Comparison of ENCODE assay signal across 18 cellular contexts in genomic region chr9:113425072-113425471, GRCh38. TPM values are rescaled to one million over a fixed set of nuclear protein-coding genes. Genes with fewer than 3 reads are reported as not detected.
"Had no signal": no experiment of that assay in that cellular context is flagged by ENCODE, and none has a peak within 500 bp of the region (broad histone marks: within the 10 kb centered on the region; RNA-seq: fewer than 3 reads in every experiment).

No MANE protein-coding gene starts in this region.

- H3K27ac ChIP-seq: breast epithelium, dorsolateral prefrontal cortex, parathyroid adenoma, transverse colon had no signal

- H3K36me3 ChIP-seq: breast epithelium, transverse colon had no signal

- DNase-seq: activated CD4-positive, alpha-beta memory T cell treated with anti-CD3 and anti-CD28 coated beads for 36 hours; activated CD4-positive, alpha-beta T cell treated with anti-CD3 and anti-CD28 coated beads for 48 hours; activated CD4-positive, CD25-positive, alpha-beta regulatory T cell; activated effector memory CD4-positive, alpha-beta T cell treated with Interleukin-2 at 50 U/mL for 16 hours; activated naive CD4-positive, alpha-beta T cell treated with anti-CD3 and anti-CD28 coated beads for 36 hours; activated naive CD8-positive, alpha-beta T cell treated with anti-CD3 and anti-CD28 coated beads, Interleukin-2, amount 10 ng/mL, durations not matched to agents 7 days and 5 days; activated T-cell treated with anti-CD3 and anti-CD28 coated beads, Interleukin-2, amount 50 U/mL, for 72 hours; amniotic stem cell; dorsolateral prefrontal cortex; left ventricle myocardium superior; nucleus accumbens; right cardiac atrium; T-helper 1 cell; T-helper 9 cell; transverse colon had no signal

- H3K27me3 ChIP-seq: breast epithelium, dorsolateral prefrontal cortex, transverse colon had no signal

- H3K9ac ChIP-seq: parathyroid adenoma had no signal

- H2AFZ ChIP-seq: parathyroid adenoma had no signal

- H3K4me1 ChIP-seq: breast epithelium, parathyroid adenoma, transverse colon had no signal

- ATAC-seq: activated T-cell treated with anti-CD3 and anti-CD28 coated beads, Interleukin-2, amount 50 U/mL, for 72 hours; left ventricle myocardium superior; right cardiac atrium had no signal

- H3K9me3 ChIP-seq: breast epithelium, transverse colon had no signal

- H3K4me3 ChIP-seq: breast epithelium, dorsolateral prefrontal cortex, transverse colon had no signal

- H3K79me2 ChIP-seq: parathyroid adenoma had no signal

RNA-seq across cellular contexts. Expression of gene C9orf43, which starts 14.5 kb away (rescaled TPM):
- total RNA-seq: epithelial cell of proximal tubule had no signal
